19 cellular contexts compared by ENCODE assay signal in genomic region chr19:16737909-16738308, GRCh38.
A peak's percentile ranks its signal among the peaks of the same experiment; 100 is the strongest.
DNase-seq lines count a peak whose midpoint lies in the region; ATAC-seq and TF ChIP-seq lines count a peak whose summit lies in the region.
"Had no signal": no experiment of that assay in that cellular context is flagged by ENCODE, and none has a peak within 500 bp of the region (broad histone marks: within the 10 kb centered on the region; RNA-seq: fewer than 3 reads in every experiment).

No MANE protein-coding gene starts in this region.

- DNase-seq in COR-L47 (lab: John Stamatoyannopoulos, UW) (peak; percentile 81), NCI-H146 treated with DMSO at 0.1 percent for 48 hours (lab: John Stamatoyannopoulos, UW; ENCODE audit: unreplicated experiment) (peak; percentile 24), NCI-H774 (lab: John Stamatoyannopoulos, UW) (peak; percentile 80), fibroblast of pulmonary artery (ENCODE audit: low read depth) (peak; percentile 33), NAMALWA (ENCODE audit: low spot score) (no peak), NCI-H226 (no peak)
- DNase-seq: activated CD4-positive, alpha-beta T cell treated with anti-CD3 and anti-CD28 coated beads for 48 hours; activated T-cell treated with anti-CD3 and anti-CD28 coated beads, Interleukin-2, amount 50 U/mL, for 1 hour; CD4-positive, alpha-beta memory T cell; effector memory CD4-positive, alpha-beta T cell; foreskin keratinocyte; HCEC 1CT; left ventricle myocardium superior; NCI-H1436; spleen; upper lobe of right lung had no signal

- no peak for TF ChIP-seq CTCF in fibroblast of pulmonary artery (IDR thresholded peaks at IDR 0.05; ENCODE audit: low read length, missing control alignments)

- ATAC-seq in HG02571 (IDR thresholded peaks at IDR 0.05; ENCODE audit: unreplicated experiment) (no peak), GM18907 (IDR thresholded peaks at IDR 0.05; ENCODE audit: unreplicated experiment) (no peak)
- ATAC-seq: foreskin keratinocyte, left ventricle myocardium superior, upper lobe of right lung had no signal

- no peak overlapping the region for H3K4me3 ChIP-seq in fibroblast of pulmonary artery (replicated peaks; ENCODE audit: low read depth, low read length)
- H3K4me3 ChIP-seq: SJSA1, spleen, upper lobe of right lung had no signal

Comparison
In these comparisons a context has a peak if more than half of its experiments do, and no peak if none do; other contexts are left out.
1. DNase-seq: peak in COR-L47 (single experiment), NCI-H146 treated with DMSO at 0.1 percent for 48 hours (single experiment), NCI-H774 (single experiment) and fibroblast of pulmonary artery (single experiment); none in NAMALWA (single experiment) and NCI-H226 (single experiment).